1 cellular context compared by ENCODE assay signal in genomic region chr6:131979515-131980337, GRCh38.
A peak's percentile ranks its signal among the peaks of the same experiment; 100 is the strongest.
TF ChIP-seq lines count a peak whose summit lies in the region.

No MANE protein-coding gene starts in this region.

TF ChIP-seq in SK-N-SH, 30 proteins besides CTCF, POLR2A, EP300 and RAD21 (continued from another document):
- TF ChIP-seq MEF2A (IDR thresholded peaks at IDR 0.05; ENCODE audit: borderline replicate concordance, low read depth), result peak; percentile 56
- 0 out of 2 replicates have a peak, but pooled peaks have one; percentile 38 for TF ChIP-seq ZBTB33 (IDR thresholded peaks at IDR 0.05; ENCODE audit: borderline replicate concordance, low read depth)
- peak; percentile 80 for TF ChIP-seq TEAD4 (IDR thresholded peaks at IDR 0.05; ENCODE audit: borderline replicate concordance, insufficient read depth)
- no peak for TF ChIP-seq ELF1 (IDR thresholded peaks at IDR 0.05)
- peak; percentile 71 for TF ChIP-seq PBX3 (IDR thresholded peaks at IDR 0.05)
- peak; percentile 81 for TF ChIP-seq JUND (IDR thresholded peaks at IDR 0.05)
